In the genomic region with DNA sequence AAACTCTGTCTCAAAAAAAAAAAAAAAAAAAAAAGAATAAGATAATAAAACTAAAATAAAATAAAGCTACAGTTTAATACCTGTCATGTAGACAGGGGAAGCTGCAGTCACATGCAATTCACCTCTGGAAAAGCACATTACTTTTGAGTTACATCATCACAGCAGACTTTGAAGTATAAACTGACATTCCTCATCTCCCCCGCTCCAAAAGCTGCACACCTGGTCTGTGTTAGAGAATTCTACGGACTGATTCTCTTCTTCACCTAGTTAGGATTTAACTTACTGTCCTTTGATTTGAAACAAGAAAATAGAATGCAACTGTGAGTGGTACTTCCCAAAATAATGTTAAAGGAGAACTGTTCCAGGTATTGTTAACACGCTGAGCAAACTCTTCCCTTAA, we compare ENCODE assay signal across 14 cellular contexts.
"Had no signal": no experiment of that assay in that cellular context is flagged by ENCODE, and none has a peak within 500 bp of the region (broad histone marks: within the 10 kb centered on the region; RNA-seq: fewer than 3 reads in every experiment).

No MANE protein-coding gene starts in this region.

- H3K9me3 ChIP-seq: colonic mucosa, gastrocnemius medialis, lower lobe of right lung, tibial nerve had no signal

- ATAC-seq: gastrocnemius medialis; heart right ventricle; naive thymus-derived CD4-positive, alpha-beta T cell; right cardiac atrium; stimulated activated effector memory CD8-positive, alpha-beta T cell treated with anti-CD3 and anti-CD28 coated beads, Interleukin-12 subunit alpha, Interleukin-12 subunit beta, amount 100 ng/mL, for 72 hours had no signal

- H3K4me3 ChIP-seq: colonic mucosa, gastrocnemius medialis, heart right ventricle, lower lobe of right lung, tibial nerve had no signal

- H3K27me3 ChIP-seq: colonic mucosa, gastrocnemius medialis, heart right ventricle, tibial nerve had no signal

- H3K27ac ChIP-seq: colonic mucosa, gastrocnemius medialis, heart right ventricle, lower lobe of right lung, tibial nerve, WERI-Rb-1 had no signal

- DNase-seq: activated CD4-positive, alpha-beta T cell treated with anti-CD3 and anti-CD28 coated beads, Interleukin-2, amount 10 ng/mL, durations not matched to agents 24 days and 14 days; activated naive CD4-positive, alpha-beta T cell treated with anti-CD3 and anti-CD28 coated beads for 36 hours; colonic mucosa; gastrocnemius medialis; heart right ventricle; kidney; lower lobe of right lung; naive thymus-derived CD4-positive, alpha-beta T cell; posterior cingulate gyrus; right cardiac atrium; T-helper 1 cell; WERI-Rb-1 had no signal

- H3K4me1 ChIP-seq: colonic mucosa had no signal

- H3K36me3 ChIP-seq: colonic mucosa, gastrocnemius medialis, heart right ventricle, lower lobe of right lung, tibial nerve, WERI-Rb-1 had no signal
